ENCODE assay signal across 10 cellular contexts in the genomic region with DNA sequence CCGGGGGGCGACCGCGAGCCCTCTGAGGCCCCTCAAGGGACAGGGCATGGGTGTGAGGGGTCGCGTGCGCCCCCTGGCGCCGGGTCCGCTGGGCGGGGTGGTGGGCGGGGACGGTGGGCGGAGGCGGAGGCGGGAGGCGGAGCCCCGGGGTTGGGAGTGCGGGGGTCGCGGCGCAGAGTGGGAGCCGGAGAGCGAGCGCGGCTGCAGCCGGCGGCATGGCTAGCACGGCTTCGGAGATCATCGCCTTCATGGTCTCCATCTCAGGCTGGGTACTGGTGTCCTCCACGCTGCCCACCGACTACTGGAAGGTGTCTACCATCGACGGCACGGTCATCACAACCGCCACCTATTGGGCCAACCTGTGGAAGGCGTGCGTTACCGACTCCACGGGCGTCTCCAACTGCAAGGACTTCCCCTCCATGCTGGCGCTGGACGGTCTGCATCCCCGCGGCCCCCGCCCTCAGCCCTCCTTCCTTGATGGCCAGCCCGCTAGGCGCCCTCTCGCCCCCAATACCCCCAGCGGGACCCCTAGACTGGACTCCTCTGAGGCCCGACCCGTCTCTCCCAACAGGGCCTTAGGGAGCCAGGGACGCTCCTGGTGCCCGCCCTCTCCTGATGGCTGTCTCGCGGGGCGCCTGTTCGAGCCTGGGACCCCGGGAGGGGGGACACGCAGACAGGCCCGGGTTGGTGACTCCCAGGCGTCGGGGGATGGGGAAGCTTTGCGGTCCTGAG. TPM values are rescaled to one million over a fixed set of nuclear protein-coding genes. Genes with fewer than 3 reads are reported as not detected.
DNase-seq lines count a peak whose midpoint lies in the region; ATAC-seq, FAIRE-seq and TF ChIP-seq lines count a peak whose summit lies in the region.
"Had no signal": no experiment of that assay in that cellular context is flagged by ENCODE, and none has a peak within 500 bp of the region (broad histone marks: within the 10 kb centered on the region; RNA-seq: fewer than 3 reads in every experiment).

A gene with protein sequence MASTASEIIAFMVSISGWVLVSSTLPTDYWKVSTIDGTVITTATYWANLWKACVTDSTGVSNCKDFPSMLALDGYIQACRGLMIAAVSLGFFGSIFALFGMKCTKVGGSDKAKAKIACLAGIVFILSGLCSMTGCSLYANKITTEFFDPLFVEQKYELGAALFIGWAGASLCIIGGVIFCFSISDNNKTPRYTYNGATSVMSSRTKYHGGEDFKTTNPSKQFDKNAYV (plus strand): TSS at position 182 of the 732 bp plus-strand sequence. CDS start 34 bp downstream, at position 216.

- FAIRE-seq in A549 (lab: Jason Lieb, UNC): no peak
- FAIRE-seq: G401.6 had no signal

- H3K9me3 ChIP-seq in A549: no peaks in the 10 kb centered on the region

- H3K27ac ChIP-seq in A549 (no peak within 1 kb of the TSS), brain microvascular endothelial cell (no peak within 1 kb of the TSS), mesendoderm (ENCODE audit: low read depth, low read length) (no peak within 1 kb of the TSS)
- H3K27ac ChIP-seq: HL-60 had no signal

- H2BK5ac ChIP-seq in mesendoderm (ENCODE audit: low read length): no peak within 1 kb of the TSS

- no peak within 1 kb of the TSS for H2BK15ac ChIP-seq in mesendoderm (replicated peaks; ENCODE audit: low read depth)

- TF ChIP-seq EP300 in A549 (IDR thresholded peaks at IDR 0.05): no peak

- peak within 1 kb of the TSS; percentile 90 for H3K56ac ChIP-seq in mesendoderm (ENCODE audit: low read length)

- H3K36me3 ChIP-seq in brain microvascular endothelial cell (replicated peaks) (no peaks in the 10 kb centered on the region), mesendoderm (ENCODE audit: control insufficient read depth, insufficient read depth, low read length) (no peaks in the 10 kb centered on the region)

- DNase-seq in A549 (ENCODE audit: low read depth in 1 of 2, low spot score in 1 of 2) (peak in 1 of 2 experiments; percentile 24), brain microvascular endothelial cell (no peak), mesendoderm (peak; percentile 80), RKO (ENCODE audit: low spot score) (no peak), foreskin fibroblast (no peak)
- no peak for DNase-seq in stimulated activated CD8-positive, alpha-beta memory T cell treated with anti-CD3 and anti-CD28 coated beads, Interleukin-4, amount 100 ng/mL, for 48 hours

- no peak within 1 kb of the TSS for H4K5ac ChIP-seq in mesendoderm (ENCODE audit: low read length)

- H3K4me2 ChIP-seq in A549 (peak within 1 kb of the TSS; percentile 53), mesendoderm (ENCODE audit: low read length) (peak within 1 kb of the TSS; percentile 73)

- CTCF ChIA-PET in A549 (lab: Yijun Ruan, JAX): interaction anchor here (1.1 to 1.7 kb wide), 2 partner anchors 16 to 69 kb away, joined by 3 to 5 read pairs; no protein-coding TSS in a partner anchor

- no peak for TF ChIP-seq POLR2A in A549 (IDR thresholded peaks at IDR 0.05; ENCODE audit: low read length)

- no peak within 1 kb of the TSS for H2AK5ac ChIP-seq in mesendoderm (ENCODE audit: low read length)

- TF ChIP-seq CTCF in A549 (IDR thresholded peaks at IDR 0.05) (0 out of 3 replicates have a peak, but pooled peaks have one; percentile 9), brain microvascular endothelial cell (IDR thresholded peaks at IDR 0.05; ENCODE audit: low read depth, low read length, missing control alignments) (peak; percentile 39), foreskin fibroblast (IDR thresholded peaks at IDR 0.05; ENCODE audit: low read depth, low read length) (no peak)

- H3K9ac ChIP-seq in mesendoderm (ENCODE audit: low read length): peak within 1 kb of the TSS; percentile 70

- peak within 1 kb of the TSS; percentile 54 for H3K18ac ChIP-seq in mesendoderm (ENCODE audit: low read length)

- H3K27me3 ChIP-seq in brain microvascular endothelial cell (replicated peaks) (peaks cover 6% of the 10 kb centered on the region), mesendoderm (ENCODE audit: insufficient read depth, low read length, poor library complexity) (no peaks in the 10 kb centered on the region)

- TF ChIP-seq RAD21 in A549 (conservative IDR thresholded peaks at IDR 0.05 in 1 of 2, IDR thresholded peaks at IDR 0.05 in 1 of 2): no peak

- WGBS in A549 (ENCODE audit: missing lambda C conversion rate): 40% methylated on average over 7 of the region's 65 CpGs
- no CpG with 5 or more reads among the region's 65 CpGs for WGBS in mesendoderm (ENCODE audit: extremely low coverage, insufficient coverage, low lambda C conversion rate)

- H3K79me1 ChIP-seq in mesendoderm (ENCODE audit: low read length): no peaks in the 10 kb centered on the region

- H3K79me2 ChIP-seq in mesendoderm (ENCODE audit: control insufficient read depth, insufficient read depth, low read length): peaks cover 2% of the 10 kb centered on the region

- peak within 1 kb of the TSS; percentile 1 for H2BK120ac ChIP-seq in mesendoderm (ENCODE audit: low read depth, low read length)

- H3K4me3 ChIP-seq in A549 (peak within 1 kb of the TSS; percentile 32; the same call in 2 of the 3 replicates), brain microvascular endothelial cell (ENCODE audit: low read depth, low read length) (peak within 1 kb of the TSS; percentile 44), mesendoderm (ENCODE audit: low read length) (peak within 1 kb of the TSS; percentile 75), foreskin fibroblast (ENCODE audit: low read depth in 1 of 2, low read length in 2 of 2) (no peak within 1 kb of the TSS)

- ATAC-seq in A549 (peak; percentile 78 to 91), GM19468 (IDR thresholded peaks at IDR 0.05; ENCODE audit: extremely low read depth, unreplicated experiment) (peak; percentile 25), HG03175 (IDR thresholded peaks at IDR 0.05; ENCODE audit: unreplicated experiment) (no peak)

- H3K4ac ChIP-seq in mesendoderm (ENCODE audit: low read depth, low read length): peak within 1 kb of the TSS; percentile 60

- H3K23ac ChIP-seq in mesendoderm (ENCODE audit: low read length): peak within 1 kb of the TSS; percentile 48

- no peaks in the 10 kb centered on the region for H3K4me1 ChIP-seq in A549
- H3K4me1 ChIP-seq in mesendoderm (ENCODE audit: control insufficient read depth, low read depth, low read length): peaks cover 3% of the 10 kb centered on the region

- POLR2A ChIA-PET in A549 (lab: Yijun Ruan, JAX): no interaction called here

- H4K8ac ChIP-seq in mesendoderm (ENCODE audit: low read depth, low read length): no peak within 1 kb of the TSS

- in situ Hi-C loops in brain microvascular endothelial cell (cut with HindIII; ENCODE audit: low pct_ligation_motif_present, low sequenced_read_pairs): no loop called here

TF ChIP-seq in A549, 52 proteins besides CTCF, POLR2A, EP300 and RAD21:
- TF ChIP-seq CBX8 (IDR thresholded peaks at IDR 0.05): no peak
- no peak for TF ChIP-seq ZFP36 (IDR thresholded peaks at IDR 0.05; ENCODE audit: borderline replicate concordance, partially characterized antibody)
- no peak for TF ChIP-seq EHMT2 (IDR thresholded peaks at IDR 0.05; ENCODE audit: low read depth)
- TF ChIP-seq KDM5A (IDR thresholded peaks at IDR 0.05): no peak
- TF ChIP-seq RCOR1 (IDR thresholded peaks at IDR 0.05; ENCODE audit: low read depth, low read length): no peak

RNA-seq across cellular contexts. Expression of the gene that starts here (rescaled TPM):
- 0.95 and 0.96 TPM in 2 replicates for polyA plus RNA-seq in A549 (2011; rRNA removed)
- 0.17 and 0.23 TPM in 2 replicates for polyA plus RNA-seq in A549 (2012; cell fraction: cytosol; rRNA removed)
- 0.06 TPM in 1 of 2 replicates, not detected in the other for polyA plus RNA-seq in A549 (2012; cell fraction: nucleus; rRNA removed)
- polyA plus RNA-seq in A549 (2017; fragmentation: RNase III; extraction: RNeasy Plus Mini Kit Qiagen cat#74134 plus additional on column Dnase treatment): 0.12 to 0.18 TPM in 2 of 3 replicates, not detected in the other
- 0.39 TPM in 1 of 2 replicates, not detected in the other for polyA minus RNA-seq in A549 (2011; rRNA and poly(A)+ RNA removed)
- polyA plus RNA-seq in mesendoderm (2013, experiment 1 of 2): 29.9 TPM
- polyA plus RNA-seq in mesendoderm (2013, experiment 2 of 2): 30.4 TPM

Comparison
In these comparisons a context has a peak if more than half of its experiments do, and no peak if none do; other contexts are left out.
1. Peak in ATAC-seq, H3K4me3 ChIP-seq and H3K4me2 ChIP-seq in A549; RNA of the gene not detected or under 1 TPM.
2. H3K4me3 ChIP-seq: peak in brain microvascular endothelial cell (single experiment) and mesendoderm (single experiment); none in foreskin fibroblast (0 of 2).